27 cellular contexts compared by ENCODE assay signal in the genomic region with DNA sequence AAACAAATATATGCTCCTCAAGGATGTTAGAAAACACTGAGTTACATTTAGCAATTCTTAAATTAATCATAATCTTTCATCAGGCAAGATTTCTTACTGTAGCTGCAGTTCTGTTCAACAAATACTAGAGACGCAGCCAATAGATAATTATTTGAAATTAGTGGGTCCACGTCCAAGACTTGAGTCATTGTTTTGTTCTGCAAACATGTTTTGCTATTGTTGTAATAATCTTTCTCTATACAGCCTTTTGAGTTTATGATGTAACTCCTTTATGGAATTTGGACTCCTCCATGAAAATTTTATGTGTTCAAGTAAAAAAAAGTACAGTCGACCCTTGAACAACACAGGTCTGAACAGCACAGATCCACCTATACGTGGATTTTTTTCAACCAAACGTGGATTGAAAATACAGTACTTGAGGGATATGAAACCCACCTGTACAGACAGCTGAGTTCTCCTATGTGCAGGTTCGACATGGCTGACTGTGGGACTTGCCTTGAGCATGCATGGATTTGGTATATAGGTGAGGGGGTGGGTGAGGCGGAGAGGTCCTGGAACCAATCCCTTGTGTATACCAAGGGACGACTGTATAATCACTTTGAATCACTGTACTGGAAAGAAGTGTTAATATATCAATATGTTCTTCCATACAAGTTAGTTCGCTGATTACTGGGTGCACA. TPM values are rescaled to one million over a fixed set of nuclear protein-coding genes. Genes with fewer than 3 reads are reported as not detected.
DNase-seq lines count a peak whose midpoint lies in the region; ATAC-seq and TF ChIP-seq lines count a peak whose summit lies in the region.
"Had no signal": no experiment of that assay in that cellular context is flagged by ENCODE, and none has a peak within 500 bp of the region (broad histone marks: within the 10 kb centered on the region; RNA-seq: fewer than 3 reads in every experiment).

No MANE protein-coding gene starts in this region.

- ATAC-seq in Right ventricle myocardium superior (ENCODE audit: poor library complexity) (peak; percentile 10), left ventricle myocardium superior (no peak), RWPE2 (ENCODE audit: low read depth) (peak; percentile 46; the same call in 2 of the 3 replicates), HG03457 (IDR thresholded peaks at IDR 0.05; ENCODE audit: unreplicated experiment) (no peak)
- ATAC-seq: right cardiac atrium; stimulated activated effector memory CD8-positive, alpha-beta T cell treated with anti-CD3 and anti-CD28 coated beads, Interleukin-12 subunit alpha, Interleukin-12 subunit beta, amount 100 ng/mL, for 72 hours; T-helper 17 cell had no signal

- H3K4me2 ChIP-seq in OCI-LY7 (ENCODE audit: low read length): no peak overlapping the region
- H3K4me2 ChIP-seq: SK-N-SH had no signal

- H3K27me3 ChIP-seq in RWPE2 (ENCODE audit: insufficient read depth, poor library complexity, severe bottlenecking) (no peaks in the 10 kb centered on the region), prostate gland (replicated peaks; ENCODE audit: insufficient read depth) (no peaks in the 10 kb centered on the region)
- H3K27me3 ChIP-seq: BE2C, dorsolateral prefrontal cortex, heart left ventricle had no signal

- DNase-seq in Right ventricle myocardium superior: no peak
- no peak for DNase-seq in left ventricle myocardium superior
- DNase-seq in RWPE2 (ENCODE audit: low spot score): no peak
- peak; percentile 55 for DNase-seq in fibroblast of gingiva (ENCODE audit: low read depth)
- DNase-seq in prostate gland (ENCODE audit: low spot score): no peak
- no peak for DNase-seq in OCI-LY7 (ENCODE audit: low spot score)
- DNase-seq in islet precursor cell: no peak
- DNase-seq: activated CD4-positive, alpha-beta T cell treated with anti-CD3 and anti-CD28 coated beads for 48 hours; activated CD8-positive, alpha-beta memory T cell treated with anti-CD3 and anti-CD28 coated beads for 24 hours; activated gamma-delta T cell; activated T-cell treated with anti-CD3 and anti-CD28 coated beads, Interleukin-2, amount 50 U/mL, for 24 hours; BE2C; dorsolateral prefrontal cortex; H9; heart left ventricle; mammary epithelial cell; NCI-H187 treated with DMSO at 0.1 percent for 48 hours; NCI-H526 treated with DMSO at 0.1 percent for 48 hours; right cardiac atrium; stimulated activated CD4-positive, alpha-beta T cell treated with anti-CD3 and anti-CD28 coated beads, Interleukin-4, amount 100 ng/mL, for 1 hour; T-helper 17 cell had no signal

- H3K9me3 ChIP-seq in RWPE2 (ENCODE audit: severe bottlenecking) (no peaks in the 10 kb centered on the region), prostate gland (no peaks in the 10 kb centered on the region), OCI-LY7 (ENCODE audit: low read length) (no peaks in the 10 kb centered on the region)
- H3K9me3 ChIP-seq: BE2C, heart left ventricle, SK-N-SH had no signal

- H3K9me2 ChIP-seq in OCI-LY7 (ENCODE audit: insufficient read depth, low read length): no peaks in the 10 kb centered on the region
- H3K9me2 ChIP-seq: SK-N-SH had no signal

- TF ChIP-seq POLR2A in prostate gland (IDR thresholded peaks at IDR 0.05): no peak

- CTCF ChIA-PET in OCI-LY7 (lab: Charles Lee; ENCODE audit: unreplicated experiment): no interaction called here

- TF ChIP-seq CTCF in RWPE2 (IDR thresholded peaks at IDR 0.05; ENCODE audit: poor library complexity, severe bottlenecking) (no peak), prostate gland (IDR thresholded peaks at IDR 0.05) (no peak), OCI-LY7 (conservative IDR thresholded peaks at IDR 0.05; ENCODE audit: low read length) (no peak)

- no TSS peak for BruUV-seq in OCI-LY7 (replicated peaks; lab: Mats Ljungman, UMichigan)

- H3K36me3 ChIP-seq in RWPE2 (ENCODE audit: low read depth) (no peaks in the 10 kb centered on the region), prostate gland (no peaks in the 10 kb centered on the region), OCI-LY7 (ENCODE audit: insufficient read depth, low read length) (no peaks in the 10 kb centered on the region)
- H3K36me3 ChIP-seq: BE2C, heart left ventricle had no signal

- no peak overlapping the region for H3K27ac ChIP-seq in RWPE2 (ENCODE audit: poor library complexity, severe bottlenecking)
- peak overlapping the region; percentile 22 to 35 for H3K27ac ChIP-seq in prostate gland
- no peak overlapping the region for H3K27ac ChIP-seq in OCI-LY7 (ENCODE audit: low read depth, low read length, poor library complexity, severe bottlenecking)
- H3K27ac ChIP-seq: dorsolateral prefrontal cortex, heart left ventricle, parathyroid adenoma had no signal

- POLR2A ChIA-PET in OCI-LY7 (lab: Charles Lee): interaction anchor here (0.6 kb wide), 1 partner anchor 804 kb away, joined by 3 read pairs; no protein-coding TSS in a partner anchor

- intact Hi-C loops in Right ventricle myocardium superior (cut with DNase I) (no loop called here), left ventricle myocardium superior (cut with micrococcal nuclease) (no loop called here), prostate gland (cut with DNase I) (no loop called here), OCI-LY7 (cut with micrococcal nuclease; ENCODE audit: unreplicated experiment) (no loop called here)

- 40% methylated on average over 9 of the region's 9 CpGs for WGBS in prostate gland

- H3K4me3 ChIP-seq in RWPE2 (ENCODE audit: severe bottlenecking): no peak overlapping the region
- H3K4me3 ChIP-seq in prostate gland: no peak overlapping the region
- no peak overlapping the region for H3K4me3 ChIP-seq in OCI-LY7 (ENCODE audit: low read depth, low read length, poor library complexity, severe bottlenecking)
- H3K4me3 ChIP-seq: dorsolateral prefrontal cortex, heart left ventricle had no signal

- no peaks in the 10 kb centered on the region for H3K79me2 ChIP-seq in OCI-LY7 (ENCODE audit: insufficient read depth, low read depth, low read length)
- H3K79me2 ChIP-seq: parathyroid adenoma had no signal

- H2AFZ ChIP-seq in OCI-LY7 (ENCODE audit: low read length): no peak overlapping the region
- H2AFZ ChIP-seq: parathyroid adenoma had no signal

- H3K4me1 ChIP-seq in RWPE2 (ENCODE audit: insufficient read depth, poor library complexity, severe bottlenecking) (peaks cover 14% of the 10 kb centered on the region), prostate gland (replicated peaks) (peaks cover 5% of the 10 kb centered on the region), OCI-LY7 (ENCODE audit: insufficient read depth, low read length, poor library complexity, severe bottlenecking) (no peaks in the 10 kb centered on the region)
- H3K4me1 ChIP-seq: BE2C, parathyroid adenoma had no signal

- no peaks in the 10 kb centered on the region for H4K20me1 ChIP-seq in OCI-LY7 (ENCODE audit: insufficient read depth, low read length)

RNA-seq across cellular contexts. Expression of gene SLC22A16, which starts 41.3 kb away (rescaled TPM):
- not detected for total RNA-seq in Right ventricle myocardium superior
- not detected for total RNA-seq in left ventricle myocardium superior
- 1 to 10 TPM in 1 of 2 donors, not detected in 1; 2.7 TPM for total RNA-seq in prostate gland
- not detected in 2 replicates for total RNA-seq in OCI-LY7 (2014; rRNA removed; shearing (Covaris generic))
- total RNA-seq in OCI-LY7 (2022): not detected in 2 replicates
- total RNA-seq: astrocyte, H9, neural crest cell, T-helper 17 cell had no signal

Comparison
In these comparisons a context has a peak if more than half of its experiments do, and no peak if none do; other contexts are left out.
1. ATAC-seq: peak in Right ventricle myocardium superior (single experiment) and RWPE2 (single experiment); none in left ventricle myocardium superior (single experiment) and HG03457 (single experiment).
2. H3K27ac ChIP-seq: peak in prostate gland (2 of 2); none in RWPE2 (single experiment) and OCI-LY7 (single experiment).